12 cellular contexts compared by ENCODE assay signal in genomic region chr3:16741890-16742289, GRCh38.
DNase-seq lines count a peak whose midpoint lies in the region; ATAC-seq and TF ChIP-seq lines count a peak whose summit lies in the region.
"Had no signal": no experiment of that assay in that cellular context is flagged by ENCODE, and none has a peak within 500 bp of the region (broad histone marks: within the 10 kb centered on the region; RNA-seq: fewer than 3 reads in every experiment).

No MANE protein-coding gene starts in this region.

- H3K9me3 ChIP-seq in right cardiac atrium (ENCODE audit: control insufficient read depth, low read length) = no peaks in the 10 kb centered on the region
- H3K9me3 ChIP-seq: SJCRH30 had no signal

- POLR2A ChIA-PET in GM10248 (lab: Yijun Ruan, JAX) = no interaction called here

- CTCF ChIA-PET in GM10248 (lab: Yijun Ruan, JAX) = interaction anchor here (1.0 to 1.5 kb wide), 2 partner anchors 21 to 46 kb away, joined by 3 to 5 read pairs; no protein-coding TSS in a partner anchor

- H3K4me1 ChIP-seq in right cardiac atrium (ENCODE audit: control insufficient read depth, insufficient read depth, low read length) = no peaks in the 10 kb centered on the region
- H3K4me1 ChIP-seq: SJCRH30 had no signal

- peak overlapping the region; percentile 78 for H3K27ac ChIP-seq in right cardiac atrium (ENCODE audit: low read length)
- H3K27ac ChIP-seq: KMS-11, SJCRH30 had no signal

- intact Hi-C loops in right cardiac atrium (cut with DNase I) = no loop called here

- H3K27me3 ChIP-seq in right cardiac atrium (ENCODE audit: control insufficient read depth, insufficient read depth) = no peaks in the 10 kb centered on the region
- H3K27me3 ChIP-seq: SJCRH30 had no signal

- peak; percentile 81 for DNase-seq in EH (ENCODE audit: low read depth)
- peak; percentile 96 for DNase-seq in RPMI7951 (ENCODE audit: low read depth)
- peak in 1 of 3 donors; percentile 16 for DNase-seq in right cardiac atrium
- no peak for DNase-seq in HUDEP-2 (lab: John Stamatoyannopoulos, UW; ENCODE audit: unreplicated experiment in 76 of 76)
- DNase-seq in NCI-H345 (lab: John Stamatoyannopoulos, UW) = no peak
- DNase-seq in GM10248 (ENCODE audit: extremely low spot score) = no peak
- no peak for DNase-seq in kidney glomerular epithelial cell (lab: John Stamatoyannopoulos, UW)
- DNase-seq: activated CD4-positive, alpha-beta T cell treated with anti-CD3 and anti-CD28 coated beads, Interleukin-2, amount 50 U/mL, for 4 hours; NCI-H446; SJCRH30 had no signal

- no peak overlapping the region for H3K4me3 ChIP-seq in right cardiac atrium (ENCODE audit: low read length)
- H3K4me3 ChIP-seq: SJCRH30 had no signal

- 38% methylated on average over 4 of the region's 4 CpGs for WGBS in right cardiac atrium

- ATAC-seq in GM19463 (IDR thresholded peaks at IDR 0.05; ENCODE audit: unreplicated experiment) (peak; percentile 69), right cardiac atrium (peak; percentile 97 to 98)

- no peak for TF ChIP-seq CTCF in GM10248 (IDR thresholded peaks at IDR 0.05; ENCODE audit: control extremely low read depth, extremely low read depth, low read depth, missing control alignments)

Comparison
In these comparisons a context has a peak if more than half of its experiments do, and no peak if none do; other contexts are left out.
1. DNase-seq: peak in EH (single experiment) and RPMI7951 (single experiment); none in HUDEP-2 (0 of 76), NCI-H345 (single experiment), GM10248 (single experiment) and kidney glomerular epithelial cell (single experiment).